ENCODE assay signal across 14 cellular contexts in genomic region chr14:76964695-76965094, GRCh38.
DNase-seq lines count a peak whose midpoint lies in the region; ATAC-seq, FAIRE-seq and TF ChIP-seq lines count a peak whose summit lies in the region.
"Had no signal": no experiment of that assay in that cellular context is flagged by ENCODE, and none has a peak within 500 bp of the region (broad histone marks: within the 10 kb centered on the region; RNA-seq: fewer than 3 reads in every experiment).

No MANE protein-coding gene starts in this region.

- H3K4ac ChIP-seq in mesendoderm (ENCODE audit: low read depth, low read length): no peak overlapping the region

- POLR2A ChIA-PET in WTC11 (lab: Charles Lee): interaction anchor here (4.3 kb wide), 1 partner anchor 61 kb away, joined by 45 read pairs; no protein-coding TSS in a partner anchor

- H3K9me3 Mint-ChIP-seq in WTC11: no peaks in the 10 kb centered on the region

- no peaks in the 10 kb centered on the region for H3K36me3 ChIP-seq in mesendoderm (ENCODE audit: control insufficient read depth, insufficient read depth, low read length)
- no peaks in the 10 kb centered on the region for H3K36me3 ChIP-seq in WERI-Rb-1

- TF ChIP-seq CTCF in WTC11 (IDR thresholded peaks at IDR 0.05) (no peak), WERI-Rb-1 (IDR thresholded peaks at IDR 0.05; ENCODE audit: low read depth, low read length) (no peak)

- H3K4me3 ChIP-seq in mesendoderm (ENCODE audit: low read length) (no peak overlapping the region), WERI-Rb-1 (ENCODE audit: low read depth, low read length) (no peak overlapping the region)

- no peak overlapping the region for H2BK15ac ChIP-seq in mesendoderm (replicated peaks; ENCODE audit: low read depth)

- no peak overlapping the region for H4K5ac ChIP-seq in mesendoderm (ENCODE audit: low read length)

- H2BK5ac ChIP-seq in mesendoderm (ENCODE audit: low read length): no peak overlapping the region

- no peak overlapping the region for H3K27ac Mint-ChIP-seq in WTC11

- H3K4me2 ChIP-seq in mesendoderm (ENCODE audit: low read length): no peak overlapping the region

- no peaks in the 10 kb centered on the region for H3K79me1 ChIP-seq in mesendoderm (ENCODE audit: low read length)

- H3K79me2 ChIP-seq in mesendoderm (ENCODE audit: control insufficient read depth, insufficient read depth, low read length): no peaks in the 10 kb centered on the region

- no peak overlapping the region for H2BK120ac ChIP-seq in mesendoderm (ENCODE audit: low read depth, low read length)

- no peak for FAIRE-seq in HTR-8/SVneo (lab: Jason Lieb, UNC)
- FAIRE-seq: G401.6 had no signal

- no peaks in the 10 kb centered on the region for H3K27me3 ChIP-seq in mesendoderm (ENCODE audit: insufficient read depth, low read length, poor library complexity)
- no peaks in the 10 kb centered on the region for H3K27me3 ChIP-seq in WERI-Rb-1 (ENCODE audit: insufficient read depth, low read depth, severe bottlenecking)

- H3K4me1 ChIP-seq in mesendoderm (ENCODE audit: control insufficient read depth, low read depth, low read length): peaks cover 7% of the 10 kb centered on the region

- H3K27me3 Mint-ChIP-seq in WTC11 (ENCODE audit: low read depth): no peaks in the 10 kb centered on the region
- H3K27me3 Mint-ChIP-seq: progenitor cell of endocrine pancreas had no signal

- H2AK5ac ChIP-seq in mesendoderm (ENCODE audit: low read length): no peak overlapping the region

- ATAC-seq in WTC11 (peak; percentile 4; the same call in 1 of the 2 replicates), HG03175 (IDR thresholded peaks at IDR 0.05; ENCODE audit: unreplicated experiment) (no peak)

- H3K9ac ChIP-seq in mesendoderm (ENCODE audit: low read length): peak overlapping the region; percentile 20

- CTCF ChIA-PET in WTC11 (lab: Charles Lee): interaction anchor here (0.6 kb wide), 1 partner anchor 44 kb away, joined by 3 read pairs; no protein-coding TSS in a partner anchor

- H3K36me3 Mint-ChIP-seq in WTC11: no peaks in the 10 kb centered on the region

- no peaks in the 10 kb centered on the region for H3K9me3 ChIP-seq in WERI-Rb-1 (ENCODE audit: severe bottlenecking)

- WGBS in mesendoderm (ENCODE audit: extremely low coverage, insufficient coverage, low lambda C conversion rate): no CpG with 5 or more reads among the region's 5 CpGs

- H3K4me3 Mint-ChIP-seq in WTC11: no peak overlapping the region

- H3K18ac ChIP-seq in mesendoderm (ENCODE audit: low read length): no peak overlapping the region

- peak overlapping the region; percentile 73 for H3K56ac ChIP-seq in mesendoderm (ENCODE audit: low read length)

- no peak overlapping the region for H3K27ac ChIP-seq in mesendoderm (ENCODE audit: low read depth, low read length)
- no peak overlapping the region for H3K27ac ChIP-seq in WERI-Rb-1
- H3K27ac ChIP-seq: C4-2B, HL-60 had no signal

- peaks cover 84% of the 10 kb centered on the region for H3K4me1 Mint-ChIP-seq in WTC11

- DNase-seq in stimulated activated CD4-positive, alpha-beta T cell treated with anti-CD3 and anti-CD28 coated beads, Interleukin-2, amount 100 ng/mL, for 24 hours: peak; percentile 38 to 60
- DNase-seq in stimulated activated CD4-positive, alpha-beta T cell treated with anti-CD3 and anti-CD28 coated beads, Interleukin-4, amount 100 ng/mL, for 4 hours: no peak
- DNase-seq in WTC11 (ENCODE audit: low spot score) (no peak), mesendoderm (no peak), HTR-8/SVneo (ENCODE audit: insufficient read length, low spot score) (no peak), NCI-H1694 treated with DMSO at 0.1 percent for 48 hours (lab: John Stamatoyannopoulos, UW) (no peak), WERI-Rb-1 (no peak)
- DNase-seq: cortex of kidney, NCI-H524 treated with DMSO at 0.1 percent for 48 hours had no signal

- H4K8ac ChIP-seq in mesendoderm (ENCODE audit: low read depth, low read length): no peak overlapping the region

- H3K23ac ChIP-seq in mesendoderm (ENCODE audit: low read length): no peak overlapping the region

TF ChIP-seq in WTC11, 78 proteins besides CTCF, POLR2A, EP300 and RAD21 (continues in another document):
- TF ChIP-seq STAT6 (CRISPR knock-in tag; conservative IDR thresholded peaks at IDR 0.05; ENCODE audit: low read depth) (no peak), ZSCAN18 (CRISPR knock-in tag; IDR thresholded peaks at IDR 0.05) (no peak), ZMAT4 (CRISPR knock-in tag; IDR thresholded peaks at IDR 0.05) (no peak), ATF6 (CRISPR knock-in tag; IDR thresholded peaks at IDR 0.05) (no peak), NR1H2 (CRISPR knock-in tag; IDR thresholded peaks at IDR 0.05) (no peak), CREB1 (CRISPR knock-in tag; IDR thresholded peaks at IDR 0.05) (no peak), CBFB (CRISPR knock-in tag; IDR thresholded peaks at IDR 0.05; ENCODE audit: low read depth) (no peak), ZBTB21 (CRISPR knock-in tag; IDR thresholded peaks at IDR 0.05; ENCODE audit: borderline replicate concordance) (no peak), MLX (CRISPR knock-in tag; IDR thresholded peaks at IDR 0.05) (no peak), ZNF512 (CRISPR knock-in tag; IDR thresholded peaks at IDR 0.05; ENCODE audit: borderline replicate concordance) (no peak)

Comparison
In these comparisons a context has a peak if more than half of its experiments do, and no peak if none do; other contexts are left out.
1. DNase-seq: peak in stimulated activated CD4-positive, alpha-beta T cell treated with anti-CD3 and anti-CD28 coated beads, Interleukin-2, amount 100 ng/mL, for 24 hours (2 of 2); none in stimulated activated CD4-positive, alpha-beta T cell treated with anti-CD3 and anti-CD28 coated beads, Interleukin-4, amount 100 ng/mL, for 4 hours (0 of 2), WTC11 (single experiment), mesendoderm (single experiment), HTR-8/SVneo (single experiment), NCI-H1694 treated with DMSO at 0.1 percent for 48 hours (single experiment) and WERI-Rb-1 (single experiment).